2 cellular contexts compared by ENCODE assay signal in the genomic region with DNA sequence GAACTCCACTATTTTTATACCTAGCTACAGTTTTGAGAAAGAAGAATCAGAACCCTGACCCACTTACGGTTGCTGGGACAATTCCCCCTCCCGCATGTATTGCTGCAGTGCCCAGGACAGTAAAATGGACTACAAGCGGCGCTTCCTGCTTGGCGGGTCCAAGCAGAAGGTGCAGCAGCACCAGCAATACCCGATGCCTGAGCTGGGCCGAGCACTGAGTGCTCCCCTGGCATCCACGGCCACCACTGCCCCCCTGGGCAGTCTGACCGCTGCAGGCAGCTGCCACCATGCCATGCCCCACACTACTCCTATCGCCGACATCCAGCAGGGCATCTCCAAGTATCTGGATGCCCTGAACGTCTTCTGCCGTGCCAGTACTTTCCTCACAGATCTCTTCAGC.
TF ChIP-seq lines count a peak whose summit lies in the region.

No MANE protein-coding gene starts in this region.

TF ChIP-seq in HepG2, 621 proteins besides CTCF, POLR2A, EP300 and RAD21:
- TF ChIP-seq, protein P1, sequence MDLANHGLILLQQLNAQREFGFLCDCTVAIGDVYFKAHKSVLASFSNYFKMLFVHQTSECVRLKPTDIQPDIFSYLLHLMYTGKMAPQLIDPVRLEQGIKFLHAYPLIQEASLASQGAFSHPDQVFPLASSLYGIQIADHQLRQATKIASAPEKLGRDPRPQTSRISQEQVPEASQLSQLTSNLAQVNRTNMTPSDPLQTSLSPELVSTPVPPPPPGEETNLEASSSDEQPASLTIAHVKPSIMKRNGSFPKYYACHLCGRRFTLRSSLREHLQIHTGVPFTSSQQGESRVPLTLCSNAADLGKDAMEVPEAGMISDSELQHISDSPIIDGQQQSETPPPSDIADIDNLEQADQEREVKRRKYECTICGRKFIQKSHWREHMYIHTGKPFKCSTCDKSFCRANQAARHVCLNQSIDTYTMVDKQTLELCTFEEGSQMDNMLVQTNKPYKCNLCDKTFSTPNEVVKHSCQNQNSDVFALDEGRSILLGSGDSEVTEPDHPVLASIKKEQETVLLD (CRISPR knock-in tag; IDR thresholded peaks at IDR 0.05; ENCODE audit: low read depth) = no peak
- TF ChIP-seq, protein P2, sequence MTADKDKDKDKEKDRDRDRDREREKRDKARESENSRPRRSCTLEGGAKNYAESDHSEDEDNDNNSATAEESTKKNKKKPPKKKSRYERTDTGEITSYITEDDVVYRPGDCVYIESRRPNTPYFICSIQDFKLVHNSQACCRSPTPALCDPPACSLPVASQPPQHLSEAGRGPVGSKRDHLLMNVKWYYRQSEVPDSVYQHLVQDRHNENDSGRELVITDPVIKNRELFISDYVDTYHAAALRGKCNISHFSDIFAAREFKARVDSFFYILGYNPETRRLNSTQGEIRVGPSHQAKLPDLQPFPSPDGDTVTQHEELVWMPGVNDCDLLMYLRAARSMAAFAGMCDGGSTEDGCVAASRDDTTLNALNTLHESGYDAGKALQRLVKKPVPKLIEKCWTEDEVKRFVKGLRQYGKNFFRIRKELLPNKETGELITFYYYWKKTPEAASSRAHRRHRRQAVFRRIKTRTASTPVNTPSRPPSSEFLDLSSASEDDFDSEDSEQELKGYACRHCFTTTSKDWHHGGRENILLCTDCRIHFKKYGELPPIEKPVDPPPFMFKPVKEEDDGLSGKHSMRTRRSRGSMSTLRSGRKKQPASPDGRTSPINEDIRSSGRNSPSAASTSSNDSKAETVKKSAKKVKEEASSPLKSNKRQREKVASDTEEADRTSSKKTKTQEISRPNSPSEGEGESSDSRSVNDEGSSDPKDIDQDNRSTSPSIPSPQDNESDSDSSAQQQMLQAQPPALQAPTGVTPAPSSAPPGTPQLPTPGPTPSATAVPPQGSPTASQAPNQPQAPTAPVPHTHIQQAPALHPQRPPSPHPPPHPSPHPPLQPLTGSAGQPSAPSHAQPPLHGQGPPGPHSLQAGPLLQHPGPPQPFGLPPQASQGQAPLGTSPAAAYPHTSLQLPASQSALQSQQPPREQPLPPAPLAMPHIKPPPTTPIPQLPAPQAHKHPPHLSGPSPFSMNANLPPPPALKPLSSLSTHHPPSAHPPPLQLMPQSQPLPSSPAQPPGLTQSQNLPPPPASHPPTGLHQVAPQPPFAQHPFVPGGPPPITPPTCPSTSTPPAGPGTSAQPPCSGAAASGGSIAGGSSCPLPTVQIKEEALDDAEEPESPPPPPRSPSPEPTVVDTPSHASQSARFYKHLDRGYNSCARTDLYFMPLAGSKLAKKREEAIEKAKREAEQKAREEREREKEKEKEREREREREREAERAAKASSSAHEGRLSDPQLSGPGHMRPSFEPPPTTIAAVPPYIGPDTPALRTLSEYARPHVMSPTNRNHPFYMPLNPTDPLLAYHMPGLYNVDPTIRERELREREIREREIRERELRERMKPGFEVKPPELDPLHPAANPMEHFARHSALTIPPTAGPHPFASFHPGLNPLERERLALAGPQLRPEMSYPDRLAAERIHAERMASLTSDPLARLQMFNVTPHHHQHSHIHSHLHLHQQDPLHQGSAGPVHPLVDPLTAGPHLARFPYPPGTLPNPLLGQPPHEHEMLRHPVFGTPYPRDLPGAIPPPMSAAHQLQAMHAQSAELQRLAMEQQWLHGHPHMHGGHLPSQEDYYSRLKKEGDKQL (CRISPR knock-in tag; IDR thresholded peaks at IDR 0.05; ENCODE audit: low read depth) = no peak
- TF ChIP-seq CREB1 (IDR thresholded peaks at IDR 0.05) (no peak), CREB1 (CRISPR knock-in tag; IDR thresholded peaks at IDR 0.05) (no peak), TBX3 (IDR thresholded peaks at IDR 0.05; ENCODE audit: borderline replicate concordance) (no peak), ZNF839 (CRISPR knock-in tag; IDR thresholded peaks at IDR 0.05; ENCODE audit: borderline replicate concordance) (no peak), ZFP82 (CRISPR knock-in tag; IDR thresholded peaks at IDR 0.05; ENCODE audit: borderline replicate concordance) (no peak), TEAD3 (CRISPR knock-in tag; optimal IDR thresholded peaks at IDR 0.05; ENCODE audit: borderline replicate concordance) (no peak), ZNF101 (CRISPR knock-in tag; IDR thresholded peaks at IDR 0.05; ENCODE audit: borderline replicate concordance, low read depth) (no peak)
- TF ChIP-seq, protein P3, sequence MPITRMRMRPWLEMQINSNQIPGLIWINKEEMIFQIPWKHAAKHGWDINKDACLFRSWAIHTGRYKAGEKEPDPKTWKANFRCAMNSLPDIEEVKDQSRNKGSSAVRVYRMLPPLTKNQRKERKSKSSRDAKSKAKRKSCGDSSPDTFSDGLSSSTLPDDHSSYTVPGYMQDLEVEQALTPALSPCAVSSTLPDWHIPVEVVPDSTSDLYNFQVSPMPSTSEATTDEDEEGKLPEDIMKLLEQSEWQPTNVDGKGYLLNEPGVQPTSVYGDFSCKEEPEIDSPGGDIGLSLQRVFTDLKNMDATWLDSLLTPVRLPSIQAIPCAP (CRISPR knock-in tag; IDR thresholded peaks at IDR 0.05; ENCODE audit: low read depth) = no peak
- TF ChIP-seq, protein P4, sequence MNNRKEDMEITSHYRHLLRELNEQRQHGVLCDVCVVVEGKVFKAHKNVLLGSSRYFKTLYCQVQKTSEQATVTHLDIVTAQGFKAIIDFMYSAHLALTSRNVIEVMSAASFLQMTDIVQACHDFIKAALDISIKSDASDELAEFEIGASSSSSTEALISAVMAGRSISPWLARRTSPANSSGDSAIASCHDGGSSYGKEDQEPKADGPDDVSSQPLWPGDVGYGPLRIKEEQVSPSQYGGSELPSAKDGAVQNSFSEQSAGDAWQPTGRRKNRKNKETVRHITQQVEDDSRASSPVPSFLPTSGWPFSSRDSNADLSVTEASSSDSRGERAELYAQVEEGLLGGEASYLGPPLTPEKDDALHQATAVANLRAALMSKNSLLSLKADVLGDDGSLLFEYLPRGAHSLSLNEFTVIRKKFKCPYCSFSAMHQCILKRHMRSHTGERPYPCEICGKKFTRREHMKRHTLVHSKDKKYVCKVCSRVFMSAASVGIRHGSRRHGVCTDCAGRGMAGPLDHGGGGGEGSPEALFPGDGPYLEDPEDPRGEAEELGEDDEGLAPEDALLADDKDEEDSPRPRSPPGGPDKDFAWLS (CRISPR knock-in tag; IDR thresholded peaks at IDR 0.05; ENCODE audit: borderline replicate concordance) = no peak

TF ChIP-seq in K562, 482 proteins besides CTCF, POLR2A, EP300 and RAD21:
- TF ChIP-seq, protein P5, sequence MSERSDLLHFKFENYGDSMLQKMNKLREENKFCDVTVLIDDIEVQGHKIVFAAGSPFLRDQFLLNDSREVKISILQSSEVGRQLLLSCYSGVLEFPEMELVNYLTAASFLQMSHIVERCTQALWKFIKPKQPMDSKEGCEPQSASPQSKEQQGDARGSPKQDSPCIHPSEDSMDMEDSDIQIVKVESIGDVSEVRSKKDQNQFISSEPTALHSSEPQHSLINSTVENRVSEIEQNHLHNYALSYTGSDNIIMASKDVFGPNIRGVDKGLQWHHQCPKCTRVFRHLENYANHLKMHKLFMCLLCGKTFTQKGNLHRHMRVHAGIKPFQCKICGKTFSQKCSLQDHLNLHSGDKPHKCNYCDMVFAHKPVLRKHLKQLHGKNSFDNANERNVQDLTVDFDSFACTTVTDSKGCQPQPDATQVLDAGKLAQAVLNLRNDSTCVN (CRISPR knock-in tag; IDR thresholded peaks at IDR 0.05) = no peak
- TF ChIP-seq, protein P6, sequence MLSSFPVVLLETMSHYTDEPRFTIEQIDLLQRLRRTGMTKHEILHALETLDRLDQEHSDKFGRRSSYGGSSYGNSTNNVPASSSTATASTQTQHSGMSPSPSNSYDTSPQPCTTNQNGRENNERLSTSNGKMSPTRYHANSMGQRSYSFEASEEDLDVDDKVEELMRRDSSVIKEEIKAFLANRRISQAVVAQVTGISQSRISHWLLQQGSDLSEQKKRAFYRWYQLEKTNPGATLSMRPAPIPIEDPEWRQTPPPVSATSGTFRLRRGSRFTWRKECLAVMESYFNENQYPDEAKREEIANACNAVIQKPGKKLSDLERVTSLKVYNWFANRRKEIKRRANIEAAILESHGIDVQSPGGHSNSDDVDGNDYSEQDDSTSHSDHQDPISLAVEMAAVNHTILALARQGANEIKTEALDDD (IDR thresholded peaks at IDR 0.05) = no peak
- TF ChIP-seq ZSCAN29 (IDR thresholded peaks at IDR 0.05) = no peak
- TF ChIP-seq, protein P7, sequence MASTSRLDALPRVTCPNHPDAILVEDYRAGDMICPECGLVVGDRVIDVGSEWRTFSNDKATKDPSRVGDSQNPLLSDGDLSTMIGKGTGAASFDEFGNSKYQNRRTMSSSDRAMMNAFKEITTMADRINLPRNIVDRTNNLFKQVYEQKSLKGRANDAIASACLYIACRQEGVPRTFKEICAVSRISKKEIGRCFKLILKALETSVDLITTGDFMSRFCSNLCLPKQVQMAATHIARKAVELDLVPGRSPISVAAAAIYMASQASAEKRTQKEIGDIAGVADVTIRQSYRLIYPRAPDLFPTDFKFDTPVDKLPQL (IDR thresholded peaks at IDR 0.05; ENCODE audit: extremely low read depth, insufficient read length) = no peak
- no peak for TF ChIP-seq ETV1 (tag; conservative IDR thresholded peaks at IDR 0.05; ENCODE audit: low read depth)
